20 cellular contexts compared by ENCODE assay signal in the genomic region with DNA sequence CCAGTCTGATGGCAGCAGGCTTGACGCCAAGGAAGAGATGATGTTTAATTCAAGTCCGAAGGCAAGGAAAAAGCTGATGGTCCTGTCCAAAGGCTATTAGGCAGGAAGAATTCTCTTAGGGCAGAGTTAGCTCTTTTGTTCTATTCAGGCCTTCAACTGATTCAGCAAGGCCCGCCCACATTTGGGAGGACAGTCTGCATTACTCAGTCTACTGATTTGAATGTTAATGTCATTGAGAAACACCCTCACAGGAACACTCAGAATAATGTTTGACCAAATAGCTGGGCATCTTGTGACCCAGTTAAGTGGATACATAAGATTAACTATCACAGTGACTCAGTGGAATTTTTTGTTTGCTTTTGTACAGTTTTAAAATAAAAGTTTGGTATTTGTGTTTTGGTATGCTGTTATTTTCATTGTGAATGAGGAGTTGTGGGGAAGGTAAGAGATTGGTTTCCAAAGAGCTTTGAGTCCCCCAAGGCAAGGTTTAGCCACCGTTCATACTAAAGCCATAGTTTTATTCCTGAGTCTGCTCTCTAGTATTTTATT. TPM values are rescaled to one million over a fixed set of nuclear protein-coding genes. Genes with fewer than 3 reads are reported as not detected.
DNase-seq lines count a peak whose midpoint lies in the region; ATAC-seq, FAIRE-seq and TF ChIP-seq lines count a peak whose summit lies in the region.
"Had no signal": no experiment of that assay in that cellular context is flagged by ENCODE, and none has a peak within 500 bp of the region (broad histone marks: within the 10 kb centered on the region; RNA-seq: fewer than 3 reads in every experiment).

No MANE protein-coding gene starts in this region.

- no peak overlapping the region for H2AFZ ChIP-seq in astrocyte (ENCODE audit: low read depth, low read length)

- H3K4me3 Mint-ChIP-seq in astrocyte (ENCODE audit: unreplicated experiment) = peak overlapping the region; percentile 36
- H3K4me3 Mint-ChIP-seq: activated CD4-positive, alpha-beta T cell treated with anti-CD3 and anti-CD28 coated beads, Interleukin-2, amount 10 ng/mL, durations not matched to agents 24 days and 14 days had no signal

- H3K27ac ChIP-seq in astrocyte (ENCODE audit: low read depth, low read length) = no peak overlapping the region
- H3K27ac ChIP-seq in WERI-Rb-1 = no peak overlapping the region
- H3K27ac ChIP-seq: HL-60, thoracic aorta had no signal

- ATAC-seq in GM18858 (IDR thresholded peaks at IDR 0.05; ENCODE audit: unreplicated experiment) = no peak
- ATAC-seq: HCT116 had no signal

- TF ChIP-seq CTCF in AG10803 (conservative IDR thresholded peaks at IDR 0.05; ENCODE audit: low read length) (no peak), astrocyte (IDR thresholded peaks at IDR 0.05; ENCODE audit: insufficient read depth, low read depth, low read length) (no peak), WERI-Rb-1 (IDR thresholded peaks at IDR 0.05; ENCODE audit: low read depth, low read length) (no peak)

- H3K79me2 ChIP-seq in astrocyte (ENCODE audit: insufficient read depth, low read length) = peaks cover 24% of the 10 kb centered on the region

- H3K27ac Mint-ChIP-seq in astrocyte (ENCODE audit: unreplicated experiment) = no peak overlapping the region
- H3K27ac Mint-ChIP-seq: activated CD4-positive, alpha-beta T cell treated with anti-CD3 and anti-CD28 coated beads, Interleukin-2, amount 10 ng/mL, durations not matched to agents 24 days and 14 days had no signal

- H3K4me1 Mint-ChIP-seq in astrocyte (ENCODE audit: low read depth, unreplicated experiment) = peaks cover 10% of the 10 kb centered on the region

- H3K4me2 ChIP-seq in astrocyte (ENCODE audit: low read length) = no peak overlapping the region

- peaks cover 8% of the 10 kb centered on the region for H4K20me1 ChIP-seq in astrocyte (ENCODE audit: insufficient read depth, low read length)

- H3K9ac ChIP-seq in astrocyte (ENCODE audit: low read length) = no peak overlapping the region

- no peaks in the 10 kb centered on the region for H3K27me3 Mint-ChIP-seq in astrocyte (ENCODE audit: low read depth, unreplicated experiment)
- H3K27me3 Mint-ChIP-seq: activated CD4-positive, alpha-beta T cell treated with anti-CD3 and anti-CD28 coated beads, Interleukin-2, amount 10 ng/mL, durations not matched to agents 24 days and 14 days had no signal

- H3K4me1 ChIP-seq in astrocyte (ENCODE audit: insufficient read depth, low read length) = peaks cover 8% of the 10 kb centered on the region

- no peak for FAIRE-seq in astrocyte (lab: Jason Lieb, UNC)
- FAIRE-seq: kidney had no signal

- no peaks in the 10 kb centered on the region for H3K9me3 Mint-ChIP-seq in astrocyte (ENCODE audit: unreplicated experiment)
- H3K9me3 Mint-ChIP-seq: activated CD4-positive, alpha-beta T cell treated with anti-CD3 and anti-CD28 coated beads, Interleukin-2, amount 10 ng/mL, durations not matched to agents 24 days and 14 days had no signal

- H3K27me3 ChIP-seq in astrocyte (ENCODE audit: insufficient read depth, low read length) = no peaks in the 10 kb centered on the region
- no peaks in the 10 kb centered on the region for H3K27me3 ChIP-seq in WERI-Rb-1 (ENCODE audit: insufficient read depth, low read depth, severe bottlenecking)

- peaks cover 11% of the 10 kb centered on the region for H3K36me3 Mint-ChIP-seq in astrocyte (ENCODE audit: low read depth, unreplicated experiment)

- H3K4me3 ChIP-seq in AG10803 (ENCODE audit: low read length) = no peak overlapping the region
- no peak overlapping the region for H3K4me3 ChIP-seq in astrocyte (ENCODE audit: insufficient read depth, low read depth, low read length)
- H3K4me3 ChIP-seq in WERI-Rb-1 (ENCODE audit: low read depth, low read length) = no peak overlapping the region

- no peaks in the 10 kb centered on the region for H3K36me3 ChIP-seq in astrocyte (ENCODE audit: insufficient read depth, low read length)
- H3K36me3 ChIP-seq in WERI-Rb-1 = peaks cover 6% of the 10 kb centered on the region
- H3K36me3 ChIP-seq: thoracic aorta had no signal

- peak; percentile 20 for DNase-seq in AG10803 (ENCODE audit: low read depth)
- peak; percentile 39 for DNase-seq in GM04503 (ENCODE audit: low read depth)
- peak; percentile 39 for DNase-seq in astrocyte (ENCODE audit: low read depth)
- peak; percentile 72 for DNase-seq in iris pigment epithelial cell (ENCODE audit: low read depth)
- DNase-seq in AG08395 (ENCODE audit: low spot score) = no peak
- DNase-seq in NCI-H146 (lab: John Stamatoyannopoulos, UW) = no peak
- DNase-seq in WERI-Rb-1 = no peak
- DNase-seq: activated CD4-positive, alpha-beta T cell treated with anti-CD3 and anti-CD28 coated beads, Interleukin-2, amount 10 ng/mL, durations not matched to agents 24 days and 14 days; C1 segment of cervical spinal cord; DMS79 treated with DMSO at 0.1 percent for 48 hours; glutamatergic neuron; kidney; NCI-H187 treated with DMSO at 0.1 percent for 48 hours; NCI-H524 treated with DMSO at 0.1 percent for 48 hours; T-helper 1 cell had no signal

- H3K9me3 ChIP-seq in astrocyte (ENCODE audit: insufficient read depth, low read depth, low read length) (no peaks in the 10 kb centered on the region), WERI-Rb-1 (ENCODE audit: severe bottlenecking) (no peaks in the 10 kb centered on the region)
- H3K9me3 ChIP-seq: thoracic aorta had no signal

RNA-seq across cellular contexts. Expression of a gene that starts 1.7 kb away (rescaled TPM):
- total RNA-seq in astrocyte = 5.8 and 6.3 TPM in 2 replicates

RNA-seq across cellular contexts. Expression of a gene that starts 27.5 kb away (rescaled TPM):
- 19.7 and 28.1 TPM in 2 replicates for total RNA-seq in astrocyte

RNA-seq across cellular contexts. Expression of a gene that starts 27.7 kb away (rescaled TPM):
- 8.9 and 9.2 TPM in 2 replicates for total RNA-seq in astrocyte

RNA-seq across cellular contexts. Expression of a gene that starts 59.9 kb away (rescaled TPM):
- total RNA-seq in astrocyte = 0.07 and 0.09 TPM in 2 replicates
- total RNA-seq: activated CD4-positive, alpha-beta T cell treated with anti-CD3 and anti-CD28 coated beads, Interleukin-2, amount 10 ng/mL, durations not matched to agents 24 days and 14 days; pulmonary artery endothelial cell had no signal

Comparison
In these comparisons a context has a peak if more than half of its experiments do, and no peak if none do; other contexts are left out.
1. DNase-seq: peak in AG10803 (single experiment), GM04503 (single experiment), astrocyte (single experiment) and iris pigment epithelial cell (single experiment); none in AG08395 (single experiment), NCI-H146 (single experiment) and WERI-Rb-1 (single experiment).